Comparison of ENCODE assay signal across 8 cellular contexts in genomic region chr17:42964161-42964932, GRCh38. TPM values are rescaled to one million over a fixed set of nuclear protein-coding genes. Genes with fewer than 3 reads are reported as not detected.
DNase-seq lines count a peak whose midpoint lies in the region; ATAC-seq and TF ChIP-seq lines count a peak whose summit lies in the region.

Gene AARSD1, minus strand, starts transcription at chr17:42964454. Its CDS starts 14 bp downstream, at chr17:42964440.

- peaks cover 17% of the 10 kb centered on the region for H3K79me2 ChIP-seq in PC-9 (ENCODE audit: low read depth)

- H2AFZ ChIP-seq in PC-9 = peak within 1 kb of the TSS; percentile 93

- peak within 1 kb of the TSS; percentile 83 for H3K27ac ChIP-seq in PC-9

- H3K4me1 ChIP-seq in PC-9 (replicated peaks; ENCODE audit: insufficient read depth) = peaks cover 8% of the 10 kb centered on the region; the same call in 1 of the 2 replicates

- peak within 1 kb of the TSS; percentile 100 for H3K4me2 ChIP-seq in PC-9

- H3K9me2 ChIP-seq in PC-9 (ENCODE audit: insufficient read depth) = no peaks in the 10 kb centered on the region

- H3K4me3 ChIP-seq in Jurkat, Clone E6-1 (ENCODE audit: low read length) = peak within 1 kb of the TSS; percentile 98
- peak within 1 kb of the TSS; percentile 96 for H3K4me3 ChIP-seq in PC-9
- peak within 1 kb of the TSS; percentile 72 for H3K4me3 ChIP-seq in epithelial cell of proximal tubule (ENCODE audit: low read depth, low read length)

- TSS peak; percentile 84 for BruUV-seq in PC-9 (replicated peaks; lab: Mats Ljungman, UMichigan)

- H4K20me1 ChIP-seq in PC-9 (ENCODE audit: insufficient read depth) = no peaks in the 10 kb centered on the region

- H3K27me3 ChIP-seq in PC-9 (ENCODE audit: insufficient read depth, low read depth) = no peaks in the 10 kb centered on the region

- ATAC-seq in GM21529 (IDR thresholded peaks at IDR 0.05; ENCODE audit: unreplicated experiment) = peak; percentile 66

- H3K36me3 ChIP-seq in PC-9 (ENCODE audit: low read depth) = peaks cover 11% of the 10 kb centered on the region

- no peaks in the 10 kb centered on the region for H3K9me3 ChIP-seq in PC-9 (ENCODE audit: insufficient read depth, low read depth)

- CTCF ChIA-PET in PC-9 (lab: Charles Lee) = interaction anchor here (0.7 kb wide), 1 partner anchor 286 kb away, joined by 11 read pairs; no protein-coding TSS in a partner anchor

- DNase-seq in COLO829 (ENCODE audit: low spot score) (peak; percentile 84), PC-9 (peak; percentile 87 to 93), activated T-cell treated with anti-CD3 and anti-CD28 coated beads for 48 hours (ENCODE audit: low read depth) (peak; percentile 88), epithelial cell of proximal tubule (ENCODE audit: low read depth) (peak; percentile 80), mucosa of gallbladder (ENCODE audit: low spot score) (peak; percentile 94)
- DNase-seq in Jurkat, Clone E6-1 (ENCODE audit: low read depth, low spot score) = peak; percentile 93
- DNase-seq in stimulated activated CD8-positive, alpha-beta memory T cell treated with anti-CD3 and anti-CD28 coated beads, Interleukin-4, amount 100 ng/mL, for 24 hours (ENCODE audit: low read depth) = peak; percentile 80

- POLR2A ChIA-PET in PC-9 (lab: Charles Lee; ENCODE audit: unreplicated experiment) = interaction anchor here (0.6 to 1.0 kb wide), 6 partner anchors 10 to 396 kb away, joined by 3 to 25 read pairs (median 4); partner anchors contain the start of gene RPL27

- intact Hi-C loops in PC-9 (cut with micrococcal nuclease; ENCODE audit: unreplicated experiment) = no loop called here

- TF ChIP-seq CTCF in PC-9 (conservative IDR thresholded peaks at IDR 0.05) (no peak), epithelial cell of proximal tubule (conservative IDR thresholded peaks at IDR 0.05; ENCODE audit: low read depth, low read length) (no peak)

- peaks cover 28% of the 10 kb centered on the region; the same call in 1 of the 2 replicates for H3F3A ChIP-seq in PC-9 (ENCODE audit: insufficient read depth, low read depth)

RNA-seq across cellular contexts. Expression of gene AARSD1, which starts in this region (rescaled TPM):
- polyA plus RNA-seq in Jurkat, Clone E6-1 (2012; ENCODE audit: insufficient read depth, insufficient read length) = 115 TPM
- total RNA-seq in PC-9 (2021) (32.6 and 35.4 TPM in 2 replicates), epithelial cell of proximal tubule (23.0 and 39.1 TPM in 2 replicates), mucosa of gallbladder (28.2 TPM)

Comparison
In these comparisons a context has a peak if more than half of its experiments do, and no peak if none do; other contexts are left out.
1. Peak in every context shown above with its lines: DNase-seq, ATAC-seq, H3K4me3 ChIP-seq and H3K27ac ChIP-seq.